Comparison of ENCODE assay signal across 8 cellular contexts in the genomic region with DNA sequence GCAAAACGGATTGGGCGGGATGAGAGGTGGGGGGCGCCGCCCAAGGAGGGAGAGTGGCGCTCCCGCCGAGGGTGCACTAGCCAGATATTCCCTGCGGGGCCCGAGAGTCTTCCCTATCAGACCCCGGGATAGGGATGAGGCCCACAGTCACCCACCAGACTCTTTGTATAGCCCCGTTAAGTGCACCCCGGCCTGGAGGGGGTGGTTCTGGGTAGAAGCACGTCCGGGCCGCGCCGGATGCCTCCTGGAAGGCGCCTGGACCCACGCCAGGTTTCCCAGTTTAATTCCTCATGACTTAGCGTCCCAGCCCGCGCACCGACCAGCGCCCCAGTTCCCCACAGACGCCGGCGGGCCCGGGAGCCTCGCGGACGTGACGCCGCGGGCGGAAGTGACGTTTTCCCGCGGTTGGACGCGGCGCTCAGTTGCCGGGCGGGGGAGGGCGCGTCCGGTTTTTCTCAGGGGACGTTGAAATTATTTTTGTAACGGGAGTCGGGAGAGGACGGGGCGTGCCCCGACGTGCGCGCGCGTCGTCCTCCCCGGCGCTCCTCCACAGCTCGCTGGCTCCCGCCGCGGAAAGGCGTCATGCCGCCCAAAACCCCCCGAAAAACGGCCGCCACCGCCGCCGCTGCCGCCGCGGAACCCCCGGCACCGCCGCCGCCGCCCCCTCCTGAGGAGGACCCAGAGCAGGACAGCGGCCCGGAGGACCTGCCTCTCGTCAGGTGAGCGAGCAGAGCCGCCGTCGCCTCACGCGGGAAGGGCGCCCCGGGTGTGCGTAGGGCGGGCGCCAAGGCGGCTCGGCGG.
DNase-seq lines count a peak whose midpoint lies in the region; ATAC-seq and TF ChIP-seq lines count a peak whose summit lies in the region.

Gene RB1, plus strand, starts transcription at position 421 of the 801 bp plus-strand sequence. Its CDS starts 162 bp downstream, at position 583.

- in situ Hi-C loops in GM18951 (cut with MboI; ENCODE audit: low sequenced_read_pairs, unreplicated experiment), result no loop called here

- DNase-seq in AG08396 (ENCODE audit: low spot score) (peak; percentile 96), NCI-H446 (lab: John Stamatoyannopoulos, UW) (peak; percentile 54 to 80), cerebellar cortex (ENCODE audit: low spot score) (peak; percentile 80), islet precursor cell (peak; percentile 85)
- peak; percentile 93 for DNase-seq in activated CD4-positive, CD25-positive, alpha-beta regulatory T cell treated with anti-CD3 and anti-CD28 coated beads, Interleukin-2, amount 50 U/mL, for 72 hours
- DNase-seq in stimulated activated CD4-positive, alpha-beta T cell treated with anti-CD3 and anti-CD28 coated beads, Interleukin-12 subunit alpha, Interleukin-12 subunit beta, amount 100 ng/mL, for 4 hours, result peak; percentile 85

- peak; percentile 76 for ATAC-seq in HG03175 (IDR thresholded peaks at IDR 0.05; ENCODE audit: unreplicated experiment)

- peak; percentile 93 for TF ChIP-seq POLR2A in GM18951 (IDR thresholded peaks at IDR 0.05; ENCODE audit: extremely low read depth, insufficient read depth, insufficient read length)

Comparison
In these comparisons a context has a peak if more than half of its experiments do, and no peak if none do; other contexts are left out.
1. Peak in every context shown above with its lines: DNase-seq and ATAC-seq.